In the genomic region with DNA sequence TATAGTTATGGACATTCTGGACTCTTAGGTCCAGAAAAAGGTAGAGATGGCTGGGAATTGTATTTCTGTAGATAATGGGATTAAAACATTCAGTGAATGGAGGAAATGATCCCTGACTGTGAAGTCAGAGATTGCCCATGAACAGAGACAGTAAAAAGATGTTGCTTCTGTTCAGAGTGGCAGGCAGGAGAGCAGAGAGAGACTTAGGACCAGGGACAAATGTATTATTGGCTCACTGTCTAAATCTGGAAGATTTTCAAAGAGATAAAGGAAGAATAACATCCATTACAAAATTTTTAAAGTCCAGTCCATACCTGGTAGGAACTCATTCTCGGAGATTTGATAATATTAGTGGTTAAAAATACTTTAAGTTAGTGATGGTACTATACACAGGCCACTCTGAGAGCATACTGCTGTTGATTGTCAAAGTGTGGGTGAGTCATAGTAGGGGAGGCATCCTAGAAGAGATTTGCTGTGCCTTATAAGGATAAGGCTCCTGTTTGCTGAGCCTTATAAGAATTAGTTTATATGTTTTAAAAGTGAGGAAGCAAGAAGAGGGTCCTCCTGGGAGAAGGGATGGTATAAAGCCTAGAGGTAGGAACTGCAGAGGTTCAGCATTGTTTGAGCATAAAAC, we compare ENCODE assay signal across 11 cellular contexts. TPM values are rescaled to one million over a fixed set of nuclear protein-coding genes. Genes with fewer than 3 reads are reported as not detected.
A peak's percentile ranks its signal among the peaks of the same experiment; 100 is the strongest.
DNase-seq lines count a peak whose midpoint lies in the region; ATAC-seq and TF ChIP-seq lines count a peak whose summit lies in the region.
"Had no signal": no experiment of that assay in that cellular context is flagged by ENCODE, and none has a peak within 500 bp of the region (broad histone marks: within the 10 kb centered on the region; RNA-seq: fewer than 3 reads in every experiment).

No MANE protein-coding gene starts in this region.

- H3K27ac ChIP-seq in fibroblast of lung (ENCODE audit: insufficient read depth, low read length) (no peak overlapping the region), upper lobe of left lung (no peak overlapping the region)

- no peaks in the 10 kb centered on the region for H3K27me3 ChIP-seq in fibroblast of lung (ENCODE audit: control insufficient read depth, insufficient read depth, low read length)
- no peaks in the 10 kb centered on the region for H3K27me3 ChIP-seq in upper lobe of left lung

- H3K9me3 ChIP-seq in fibroblast of lung (ENCODE audit: control insufficient read depth, insufficient read depth, low read depth, low read length) (no peaks in the 10 kb centered on the region), upper lobe of left lung (no peaks in the 10 kb centered on the region)

- H3K9ac ChIP-seq in fibroblast of lung (ENCODE audit: insufficient read depth, low read length) = no peak overlapping the region

- intact Hi-C loops in lower leg skin (cut with DNase I; ENCODE audit: low total_unique reads) = no loop called here

- no peaks in the 10 kb centered on the region for H3K79me2 ChIP-seq in fibroblast of lung (ENCODE audit: control insufficient read depth, insufficient read depth, low read length)

- no peaks in the 10 kb centered on the region for H3K4me1 ChIP-seq in fibroblast of lung (ENCODE audit: control insufficient read depth, extremely low read depth, insufficient read depth, low read length)
- no peaks in the 10 kb centered on the region for H3K4me1 ChIP-seq in upper lobe of left lung

- H4K20me1 ChIP-seq in fibroblast of lung (ENCODE audit: control insufficient read depth, extremely low read depth, insufficient read depth, low read length) = no peaks in the 10 kb centered on the region

- H2AFZ ChIP-seq in fibroblast of lung (ENCODE audit: low read length) = no peak overlapping the region

- H3K4me2 ChIP-seq in fibroblast of lung (ENCODE audit: extremely low read depth, insufficient read depth, low read length) = no peak overlapping the region

- ATAC-seq in upper lobe of left lung (ENCODE audit: low FRiP score in 2 of 2) = no peak

- TF ChIP-seq POLR2A in lower leg skin (IDR thresholded peaks at IDR 0.05) (no peak), upper lobe of left lung (IDR thresholded peaks at IDR 0.05) (no peak)

- TF ChIP-seq EP300 in upper lobe of left lung (IDR thresholded peaks at IDR 0.05) = no peak

- TF ChIP-seq CTCF in fibroblast of lung (conservative IDR thresholded peaks at IDR 0.05 in 1 of 2, IDR thresholded peaks at IDR 0.05 in 1 of 2; ENCODE audit: low read depth in 1 of 2, low read length in 2 of 2) (no peak), lower leg skin (IDR thresholded peaks at IDR 0.05) (no peak), upper lobe of left lung (IDR thresholded peaks at IDR 0.05) (no peak)

- DNase-seq in EL = peak; percentile 36
- peak; percentile 15 for DNase-seq in RKO (ENCODE audit: low spot score)
- peak; percentile 62 to 68 for DNase-seq in fibroblast of lung (ENCODE audit: low read depth in 2 of 2)
- DNase-seq in non-pigmented ciliary epithelial cell (ENCODE audit: low read depth) = peak; percentile 26
- DNase-seq in lower leg skin (ENCODE audit: low spot score in 2 of 2) = no peak
- no peak for DNase-seq in upper lobe of left lung
- DNase-seq in CD1c-positive myeloid dendritic cell (ENCODE audit: extremely low spot score) = no peak
- DNase-seq in activated T-cell treated with anti-CD3 and anti-CD28 coated beads, Interleukin-2, amount 50 U/mL, for 1 hour = no peak
- DNase-seq: activated CD4-positive, alpha-beta T cell treated with anti-CD3 and anti-CD28 coated beads for 48 hours; activated gamma-delta T cell; cerebellar nuclear complex had no signal

- H3K4me3 ChIP-seq in fibroblast of lung (replicated peaks in 1 of 4; ENCODE audit: control extremely low read depth in 1 of 4, insufficient read depth in 1 of 4, low read depth in 3 of 4, low read length in 4 of 4) = no peak overlapping the region
- no peak overlapping the region for H3K4me3 ChIP-seq in lower leg skin (ENCODE audit: low read depth, poor library complexity, severe bottlenecking)
- H3K4me3 ChIP-seq in upper lobe of left lung = no peak overlapping the region

- H3K36me3 ChIP-seq in fibroblast of lung (ENCODE audit: control insufficient read depth, insufficient read depth, low read length) (no peaks in the 10 kb centered on the region), upper lobe of left lung (no peaks in the 10 kb centered on the region)

- WGBS in lower leg skin, 2 donors = 79 to 80% methylated on average over 1 of the region's 1 CpG
- WGBS in upper lobe of left lung, 2 donors = 77% methylated on average over 1 of the region's 1 CpG

RNA-seq across cellular contexts. Expression of gene JADE3, which starts 53.0 kb away (rescaled TPM):
- total RNA-seq in fibroblast of lung = 4.1 and 5.3 TPM in 2 replicates
- 3.7 and 5.1 TPM in 2 replicates for polyA plus RNA-seq in fibroblast of lung
- 2.8 and 3.8 TPM in 2 replicates for polyA plus RNA-seq in fibroblast of lung (2012)
- polyA minus RNA-seq in fibroblast of lung (ENCODE audit: low replicate concordance) = 4.0 and 5.0 TPM in 2 replicates
- 1 to 10 TPM; 3.6 to 5.7 (median 3.9) TPM for total RNA-seq in lower leg skin
- total RNA-seq in upper lobe of left lung = 10 to 100 TPM in 1 of 6 donors, 1 to 10 TPM in 5; 4.2 to 10.7 (median 7.8) TPM

Comparison
In these comparisons a context has a peak if more than half of its experiments do, and no peak if none do; other contexts are left out.
1. DNase-seq: peak in EL (single experiment), RKO (single experiment), fibroblast of lung (2 of 2) and non-pigmented ciliary epithelial cell (single experiment); none in lower leg skin (0 of 2), upper lobe of left lung (0 of 2), CD1c-positive myeloid dendritic cell (single experiment) and activated T-cell treated with anti-CD3 and anti-CD28 coated beads, Interleukin-2, amount 50 U/mL, for 1 hour (single experiment).